ENCODE assay signal across 8 cellular contexts in the genomic region with DNA sequence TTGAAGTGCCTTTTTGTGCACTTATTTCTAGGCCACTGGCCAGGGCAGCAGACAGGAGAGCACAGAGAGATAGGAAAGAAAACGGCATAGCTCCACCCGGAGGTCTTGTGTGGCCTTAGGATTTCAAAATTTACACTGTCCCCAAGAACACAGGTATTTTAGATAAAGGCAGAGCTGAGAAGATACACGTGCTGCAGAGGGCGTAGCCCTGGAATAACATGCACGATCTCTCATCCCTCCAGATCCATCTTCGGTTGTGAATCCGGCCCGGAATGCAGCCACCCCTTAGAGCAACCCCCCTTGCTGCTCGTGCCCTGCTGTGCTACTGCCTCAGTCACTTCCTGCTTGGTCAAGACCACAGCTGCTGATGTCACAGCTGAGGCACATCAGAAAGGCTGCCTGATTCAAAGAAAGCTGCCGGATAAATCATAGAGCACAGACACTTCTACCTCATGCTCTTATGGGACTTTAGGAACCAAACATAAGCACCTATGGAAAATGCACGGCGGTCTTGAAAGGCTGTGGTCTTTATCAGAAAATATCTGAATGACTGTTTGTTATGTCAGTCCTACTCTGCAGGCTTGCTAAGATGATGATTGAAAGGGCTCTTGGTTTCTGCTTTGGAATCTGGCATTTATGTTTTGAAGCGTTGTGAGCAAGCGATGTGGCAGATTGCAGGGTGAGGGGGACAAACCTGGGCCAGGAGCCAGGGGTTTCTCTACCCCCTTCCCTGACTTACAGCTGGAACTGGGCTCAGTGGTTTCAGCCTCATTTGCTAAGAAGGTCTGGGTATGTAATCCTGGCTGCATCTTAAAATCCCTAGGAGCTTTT.
A peak's percentile ranks its signal among the peaks of the same experiment; 100 is the strongest.
DNase-seq lines count a peak whose midpoint lies in the region; ATAC-seq and TF ChIP-seq lines count a peak whose summit lies in the region.

No MANE protein-coding gene starts in this region.

- H3K36me3 ChIP-seq in upper lobe of right lung = peaks cover 63% of the 10 kb centered on the region

- peak; percentile 50 for ATAC-seq in HG03520 (IDR thresholded peaks at IDR 0.05; ENCODE audit: unreplicated experiment)
- ATAC-seq in activated naive CD4-positive, alpha-beta T cell treated with anti-CD3 and anti-CD28 coated beads, Interleukin-2, amount 50 U/mL, for 72 hours = peak; percentile 81 to 90
- ATAC-seq in upper lobe of right lung = peak; percentile 55

- H3K9me3 Mint-ChIP-seq in activated naive CD4-positive, alpha-beta T cell treated with anti-CD3 and anti-CD28 coated beads, Interleukin-2, amount 50 U/mL, for 72 hours = no peaks in the 10 kb centered on the region

- no peak overlapping the region for H3K4me3 ChIP-seq in upper lobe of right lung

- peak overlapping the region; percentile 32 to 79 for H3K27ac Mint-ChIP-seq in activated naive CD4-positive, alpha-beta T cell treated with anti-CD3 and anti-CD28 coated beads, Interleukin-2, amount 50 U/mL, for 72 hours

- TF ChIP-seq CTCF in upper lobe of right lung (IDR thresholded peaks at IDR 0.05) = no peak

- H3K36me3 Mint-ChIP-seq in activated naive CD4-positive, alpha-beta T cell treated with anti-CD3 and anti-CD28 coated beads, Interleukin-2, amount 50 U/mL, for 72 hours = peaks cover 6 to 18% of the 10 kb centered on the region in 2 donors

- peaks cover 11% of the 10 kb centered on the region for H3K4me1 ChIP-seq in upper lobe of right lung

- no peaks in the 10 kb centered on the region for H3K27me3 ChIP-seq in upper lobe of right lung

- H3K27ac ChIP-seq in upper lobe of right lung = no peak overlapping the region

- no peaks in the 10 kb centered on the region for H3K9me3 ChIP-seq in upper lobe of right lung

- peak; percentile 54 for DNase-seq in GM03348 (ENCODE audit: low spot score)
- DNase-seq in activated naive CD4-positive, alpha-beta T cell treated with anti-CD3 and anti-CD28 coated beads, Interleukin-2, amount 50 U/mL, for 72 hours (ENCODE audit: low spot score in 2 of 2) = peak in 1 of 2 donors; percentile 28
- peak; percentile 85 for DNase-seq in islet precursor cell
- no peak for DNase-seq in upper lobe of right lung
- DNase-seq in activated effector memory CD4-positive, alpha-beta T cell treated with Interleukin-2 at 50 U/mL for 16 hours = no peak
- DNase-seq in DMS153 treated with DMSO at 0.1 percent for 48 hours (lab: John Stamatoyannopoulos, UW; ENCODE audit: unreplicated experiment) = no peak
- no peak for DNase-seq in DMS79 treated with DMSO at 0.1 percent for 48 hours (lab: John Stamatoyannopoulos, UW)

- intact Hi-C loops in upper lobe of right lung (cut with DNase I) = no loop called here

Comparison
In these comparisons a context has a peak if more than half of its experiments do, and no peak if none do; other contexts are left out.
1. DNase-seq: peak in GM03348 (single experiment) and islet precursor cell (single experiment); none in upper lobe of right lung (single experiment), activated effector memory CD4-positive, alpha-beta T cell treated with Interleukin-2 at 50 U/mL for 16 hours (single experiment), DMS153 treated with DMSO at 0.1 percent for 48 hours (single experiment) and DMS79 treated with DMSO at 0.1 percent for 48 hours (single experiment).
2. Peak in every context shown above with its lines, with median percentiles within 50 percentile points of each other: ATAC-seq.